8 cellular contexts compared by ENCODE assay signal in the genomic region with DNA sequence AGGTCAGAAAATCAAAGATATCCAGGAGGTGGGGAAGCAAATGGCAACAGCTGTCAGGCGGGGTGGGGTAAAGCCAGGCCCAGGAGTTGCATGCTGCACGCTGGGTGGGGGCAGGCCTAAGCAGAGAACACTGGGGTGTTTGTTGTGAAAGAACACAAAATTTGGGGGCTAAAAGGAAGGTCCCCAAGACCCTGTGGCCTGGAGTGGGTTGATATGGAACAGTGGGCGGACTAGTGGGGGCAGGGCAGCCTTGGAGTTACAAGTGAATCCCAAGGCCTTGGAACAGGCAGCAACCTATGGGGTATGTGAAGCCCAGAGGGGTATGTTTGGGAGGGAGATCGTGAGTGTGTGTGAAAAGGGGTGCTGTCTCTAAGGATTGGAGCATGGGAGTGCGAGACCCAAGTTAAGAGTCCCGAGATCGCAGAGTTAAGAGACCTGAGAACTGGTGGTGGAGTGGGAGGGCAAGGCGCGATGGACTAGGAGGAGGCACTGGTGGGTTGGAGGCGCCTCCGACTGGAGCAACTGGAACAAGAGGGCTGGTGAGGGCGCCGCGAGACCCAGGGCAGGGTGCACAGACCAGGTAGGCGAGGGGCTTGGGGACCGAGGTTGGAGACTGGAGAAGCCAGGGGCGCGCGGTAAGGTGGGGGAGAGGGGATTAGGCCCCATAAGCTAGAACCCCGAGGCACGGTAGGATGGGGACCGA. TPM values are rescaled to one million over a fixed set of nuclear protein-coding genes. Genes with fewer than 3 reads are reported as not detected.
A peak's percentile ranks its signal among the peaks of the same experiment; 100 is the strongest.
DNase-seq lines count a peak whose midpoint lies in the region; ATAC-seq, FAIRE-seq and TF ChIP-seq lines count a peak whose summit lies in the region.

No MANE protein-coding gene starts in this region.

- H3K4me3 Mint-ChIP-seq in T-helper 2 cell treated with Interferon-gamma antibody and Interleukin-4, amounts not matched to agents 5 μg/mL and 100 μg/mL, for 36 hours = peak overlapping the region; percentile 99
- peak overlapping the region; percentile 98 for H3K4me3 Mint-ChIP-seq in endothelial cell (ENCODE audit: unreplicated experiment)

- H3K9me3 Mint-ChIP-seq in T-helper 2 cell treated with Interferon-gamma antibody and Interleukin-4, amounts not matched to agents 5 μg/mL and 100 μg/mL, for 36 hours = no peaks in the 10 kb centered on the region
- H3K9me3 Mint-ChIP-seq in endothelial cell (ENCODE audit: unreplicated experiment) = no peaks in the 10 kb centered on the region

- no peaks in the 10 kb centered on the region for H3K9me3 ChIP-seq in muscle layer of colon (ENCODE audit: low read length)

- H3K27me3 Mint-ChIP-seq in T-helper 2 cell treated with Interferon-gamma antibody and Interleukin-4, amounts not matched to agents 5 μg/mL and 100 μg/mL, for 36 hours (ENCODE audit: low read depth) = no peaks in the 10 kb centered on the region
- peaks cover 15% of the 10 kb centered on the region for H3K27me3 Mint-ChIP-seq in endothelial cell (ENCODE audit: unreplicated experiment)

- H3K27me3 ChIP-seq in muscle layer of colon (ENCODE audit: control insufficient read depth in 1 of 2, insufficient read depth in 2 of 2, low read length in 2 of 2) = no peaks in the 10 kb centered on the region

- H3K36me3 Mint-ChIP-seq in T-helper 2 cell treated with Interferon-gamma antibody and Interleukin-4, amounts not matched to agents 5 μg/mL and 100 μg/mL, for 36 hours (ENCODE audit: low read depth) = peaks cover 36% of the 10 kb centered on the region
- peaks cover 38% of the 10 kb centered on the region for H3K36me3 Mint-ChIP-seq in endothelial cell (ENCODE audit: low read depth, unreplicated experiment)

- H3K4me1 ChIP-seq in muscle layer of colon (ENCODE audit: insufficient read depth, low read length) = peaks cover 22% of the 10 kb centered on the region

- no peak for TF ChIP-seq CTCF in endothelial cell (IDR thresholded peaks at IDR 0.05; ENCODE audit: unreplicated experiment)

- peak overlapping the region; percentile 53 for H3K9ac ChIP-seq in muscle layer of colon (ENCODE audit: low read length)

- peak overlapping the region; percentile 99 for H3K27ac Mint-ChIP-seq in T-helper 2 cell treated with Interferon-gamma antibody and Interleukin-4, amounts not matched to agents 5 μg/mL and 100 μg/mL, for 36 hours
- peak overlapping the region; percentile 96 for H3K27ac Mint-ChIP-seq in endothelial cell (ENCODE audit: unreplicated experiment)

- ATAC-seq in HG03064 (IDR thresholded peaks at IDR 0.05; ENCODE audit: low read depth, unreplicated experiment) = peak; percentile 17

- H3K27ac ChIP-seq in muscle layer of colon (ENCODE audit: low read depth, low read length) = peak overlapping the region; percentile 97

- H3K4me1 Mint-ChIP-seq in T-helper 2 cell treated with Interferon-gamma antibody and Interleukin-4, amounts not matched to agents 5 μg/mL and 100 μg/mL, for 36 hours (ENCODE audit: low read depth) = peaks cover 33% of the 10 kb centered on the region
- H3K4me1 Mint-ChIP-seq in endothelial cell (ENCODE audit: unreplicated experiment) = peaks cover 36% of the 10 kb centered on the region

- H3K36me3 ChIP-seq in muscle layer of colon (ENCODE audit: insufficient read depth, low read length) = peaks cover 27% of the 10 kb centered on the region

- no peak for FAIRE-seq in urothelium cell line (lab: Jason Lieb, UNC)

- peak overlapping the region; percentile 55 to 71 for H3K4me3 ChIP-seq in muscle layer of colon (ENCODE audit: low read depth in 1 of 2, low read length in 2 of 2)

- peak; percentile 8 for DNase-seq in NCI-H2171 treated with DMSO at 0.1 percent for 48 hours (lab: John Stamatoyannopoulos, UW)
- no peak for DNase-seq in NCI-H2171 (lab: John Stamatoyannopoulos, UW)
- no peak for DNase-seq in T-helper 2 cell treated with Interferon-gamma antibody and Interleukin-4, amounts not matched to agents 5 μg/mL and 100 μg/mL, for 36 hours (ENCODE audit: low spot score)
- no peak for DNase-seq in endothelial cell (ENCODE audit: low spot score)
- DNase-seq in urothelium cell line (ENCODE audit: low spot score) = peak; percentile 15
- no peak for DNase-seq in NCI-H2029 treated with DMSO at 0.1 percent for 48 hours (lab: John Stamatoyannopoulos, UW)

RNA-seq across cellular contexts. Expression of gene CUL7, which starts 0.7 kb away (rescaled TPM):
- total RNA-seq in endothelial cell (ENCODE audit: unreplicated experiment) = 42.2 TPM

RNA-seq across cellular contexts. Expression of gene MRPL2, which starts 6.2 kb away (rescaled TPM):
- 39.7 TPM for total RNA-seq in endothelial cell (ENCODE audit: unreplicated experiment)

RNA-seq across cellular contexts. Expression of gene KLC4, which starts 6.4 kb away (rescaled TPM):
- total RNA-seq in endothelial cell (ENCODE audit: unreplicated experiment) = 41.4 TPM

RNA-seq across cellular contexts. Expression of gene PTK7, which starts 23.1 kb away (rescaled TPM):
- total RNA-seq in endothelial cell (ENCODE audit: unreplicated experiment) = 208 TPM

RNA-seq across cellular contexts. Expression of gene RRP36, which starts 31.6 kb away (rescaled TPM):
- 82.1 TPM for total RNA-seq in endothelial cell (ENCODE audit: unreplicated experiment)

Comparison
In these comparisons a context has a peak if more than half of its experiments do, and no peak if none do; other contexts are left out.
1. DNase-seq: peak in NCI-H2171 treated with DMSO at 0.1 percent for 48 hours (single experiment) and urothelium cell line (single experiment); none in NCI-H2171 (single experiment), T-helper 2 cell treated with Interferon-gamma antibody and Interleukin-4, amounts not matched to agents 5 μg/mL and 100 μg/mL, for 36 hours (single experiment), endothelial cell (single experiment) and NCI-H2029 treated with DMSO at 0.1 percent for 48 hours (single experiment).